ENCODE assay signal across 7 cellular contexts in genomic region chr5:138352722-138353549, GRCh38. TPM values are rescaled to one million over a fixed set of nuclear protein-coding genes. Genes with fewer than 3 reads are reported as not detected.
DNase-seq lines count a peak whose midpoint lies in the region; ATAC-seq and TF ChIP-seq lines count a peak whose summit lies in the region.

No MANE protein-coding gene starts in this region.

- peaks cover 10% of the 10 kb centered on the region for H3K9me3 Mint-ChIP-seq in activated CD4-positive, alpha-beta T cell treated with anti-CD3 and anti-CD28 coated beads for 36 hours (ENCODE audit: low read depth)

- peaks cover 0 to 20% (median 4%) of the 10 kb centered on the region in 4 donors for H3K4me1 ChIP-seq in right lobe of liver

- TF ChIP-seq CTCF in GM13977 (IDR thresholded peaks at IDR 0.05; ENCODE audit: extremely low read depth, insufficient read depth, missing control alignments) (peak; percentile 69), HFF-Myc (IDR thresholded peaks at IDR 0.05; ENCODE audit: low read depth, low read length, missing control alignments) (peak; percentile 34), NB4 (IDR thresholded peaks at IDR 0.05; ENCODE audit: low read depth, low read length) (peak; percentile 25), coronary artery (IDR thresholded peaks at IDR 0.05) (peak; percentile 35), right lobe of liver (IDR thresholded peaks at IDR 0.05) (peak in 3 of 4 donors; percentile 38 to 43 (median 41))

- peak overlapping the region; percentile 99 for H3K4me3 Mint-ChIP-seq in activated CD4-positive, alpha-beta T cell treated with anti-CD3 and anti-CD28 coated beads for 36 hours

- H3K27ac Mint-ChIP-seq in activated CD4-positive, alpha-beta T cell treated with anti-CD3 and anti-CD28 coated beads for 36 hours, result peak overlapping the region; percentile 96

- H3K4me3 ChIP-seq in HFF-Myc (replicated peaks; ENCODE audit: low read depth, low read length) (peak overlapping the region; percentile 89), NB4 (ENCODE audit: low read depth, low read length) (peak overlapping the region; percentile 82), coronary artery (peak overlapping the region; percentile 98), right lobe of liver (peak overlapping the region; percentile 86 to 96 (median 95))

- intact Hi-C loops in activated CD4-positive, alpha-beta T cell treated with anti-CD3 and anti-CD28 coated beads for 36 hours (cut with DNase I, micrococcal nuclease), result loop anchor here (1.0 to 10.0 kb wide), 13 partner anchors 14 to 1762 kb away; partner anchors contain the start of genes FAM53C (in 2 of the 2), BRD8 (in 1 of the 2), CDC23 (in 1 of the 2) and CDC25C (in 1 of the 2)
- intact Hi-C loops in right lobe of liver (cut with DNase I), result no loop called here

- H3K4me1 Mint-ChIP-seq in activated CD4-positive, alpha-beta T cell treated with anti-CD3 and anti-CD28 coated beads for 36 hours, result peaks cover 44% of the 10 kb centered on the region

- H3K27ac ChIP-seq in coronary artery (peak overlapping the region; percentile 94 to 99), right lobe of liver (peak overlapping the region; percentile 85 to 97 (median 95))

- no peaks in the 10 kb centered on the region for H3K27me3 Mint-ChIP-seq in activated CD4-positive, alpha-beta T cell treated with anti-CD3 and anti-CD28 coated beads for 36 hours

- TF ChIP-seq POLR2A in NB4 (IDR thresholded peaks at IDR 0.05; ENCODE audit: extremely low read depth, insufficient read length) (peak; percentile 29), right lobe of liver (IDR thresholded peaks at IDR 0.05) (peak; percentile 43)

- no peaks in the 10 kb centered on the region for H3K27me3 ChIP-seq in right lobe of liver

- peak; percentile 80 for DNase-seq in GM13977 (ENCODE audit: low spot score)
- DNase-seq in HFF-Myc (ENCODE audit: extremely low read depth, low read depth), result no peak
- peak; percentile 90 for DNase-seq in NB4 (ENCODE audit: low read depth)
- DNase-seq in activated CD4-positive, alpha-beta T cell treated with anti-CD3 and anti-CD28 coated beads for 36 hours, result peak; percentile 84
- peak; percentile 85 for DNase-seq in coronary artery (ENCODE audit: low spot score)
- DNase-seq in right lobe of liver, result peak; percentile 70 to 78 (median 74)
- DNase-seq in stimulated activated CD4-positive, alpha-beta T cell treated with anti-CD3 and anti-CD28 coated beads, Interleukin-4, amount 100 ng/mL, for 48 hours (ENCODE audit: low read depth in 2 of 2), result peak; percentile 59 to 62

- POLR2A ChIA-PET in activated CD4-positive, alpha-beta T cell treated with anti-CD3 and anti-CD28 coated beads for 36 hours (lab: Charles Lee), result interaction anchor here (0.6 to 3.3 kb wide), 11 partner anchors 12 to 482 kb away, joined by 3 to 73 read pairs (median 8); partner anchors contain the start of genes CDC23, CDC25C, EGR1 and ETF1

- WGBS in right lobe of liver (ENCODE audit: insufficient coverage, low coverage, low lambda C conversion rate, missing lambda C conversion rate), result 3% methylated on average over 6 of the region's 88 CpGs

- peak; percentile 45 for ATAC-seq in activated CD4-positive, alpha-beta T cell treated with anti-CD3 and anti-CD28 coated beads for 36 hours
- ATAC-seq in right lobe of liver, result peak; percentile 63 to 65 (median 64)

- in situ Hi-C loops in GM13977 (cut with MboI; ENCODE audit: low pct_unique_long_range_greater_than_20kb, low sequenced_read_pairs, unreplicated experiment), result no loop called here

- H3K9me3 ChIP-seq in right lobe of liver, result no peaks in the 10 kb centered on the region

- H3K36me3 ChIP-seq in right lobe of liver, result no peaks in the 10 kb centered on the region

- CTCF ChIA-PET in activated CD4-positive, alpha-beta T cell treated with anti-CD3 and anti-CD28 coated beads for 36 hours (lab: Charles Lee), result interaction anchor here (0.5 to 9.0 kb wide), 34 partner anchors 14 to 736 kb away, joined by 3 to 308 read pairs (median 4); partner anchors contain the start of genes BRD8, CDC23, CDC25C and ETF1

- peaks cover 17% of the 10 kb centered on the region for H3K36me3 Mint-ChIP-seq in activated CD4-positive, alpha-beta T cell treated with anti-CD3 and anti-CD28 coated beads for 36 hours (ENCODE audit: low read depth)

RNA-seq across cellular contexts. Expression of gene KDM3B, which starts 0.5 kb away (rescaled TPM):
- 10 to 100 TPM; 39.0 to 40.9 TPM for total RNA-seq in activated CD4-positive, alpha-beta T cell treated with anti-CD3 and anti-CD28 coated beads for 36 hours
- total RNA-seq in right lobe of liver, result 10 to 100 TPM; 13.7 to 19.7 (median 18.3) TPM

RNA-seq across cellular contexts. Expression of gene FAM53C, which starts 14.9 kb away (rescaled TPM):
- 10 to 100 TPM; 22.8 to 25.9 TPM for total RNA-seq in activated CD4-positive, alpha-beta T cell treated with anti-CD3 and anti-CD28 coated beads for 36 hours
- 10 to 100 TPM in 2 of 6 experiments, 1 to 10 TPM in 4; 7.2 to 15.8 (median 8.7) TPM for total RNA-seq in right lobe of liver

RNA-seq across cellular contexts. Expression of gene CDC25C, which starts 21.3 kb away (rescaled TPM):
- 10 to 100 TPM; 15.9 to 19.0 TPM for total RNA-seq in activated CD4-positive, alpha-beta T cell treated with anti-CD3 and anti-CD28 coated beads for 36 hours
- under 1 TPM in 3 of 6 experiments, not detected in 3; 0.18 to 0.43 (median 0.24) TPM for total RNA-seq in right lobe of liver

Comparison
In these comparisons a context has a peak if more than half of its experiments do, and no peak if none do; other contexts are left out.
1. RNA of gene CDC25C, which starts 21.3 kb away (total RNA-seq): 15.9 to 19.0 TPM in activated CD4-positive, alpha-beta T cell treated with anti-CD3 and anti-CD28 coated beads for 36 hours; 0.18 to 0.43 TPM in right lobe of liver; every median in the first group is over 10 times any median in the second.
2. intact Hi-C loops: an anchor here in activated CD4-positive, alpha-beta T cell treated with anti-CD3 and anti-CD28 coated beads for 36 hours (1.0 to 10.0 kb wide); none called in right lobe of liver.
3. Peak in every context shown above with its lines, with median percentiles within 50 percentile points of each other: CTCF ChIP-seq and H3K4me3 ChIP-seq.